In the genomic region with DNA sequence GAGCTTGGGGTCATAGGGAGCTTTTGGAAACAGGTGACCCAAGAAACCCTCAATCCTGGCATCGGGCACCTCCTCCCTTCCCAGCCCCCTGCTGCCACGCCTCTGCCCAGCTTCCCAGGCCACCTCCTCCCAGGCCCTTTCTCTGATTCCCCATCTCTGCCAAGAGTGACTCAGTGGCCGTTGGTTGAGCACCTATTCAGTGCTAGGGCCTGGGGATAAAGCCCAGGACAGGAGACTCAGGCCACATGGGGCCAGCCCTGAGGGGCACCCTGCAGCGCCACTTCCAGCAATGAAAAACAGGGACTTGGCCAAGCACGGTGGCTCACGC, we compare ENCODE assay signal across 17 cellular contexts.
DNase-seq lines count a peak whose midpoint lies in the region; ATAC-seq and TF ChIP-seq lines count a peak whose summit lies in the region.
"Had no signal": no experiment of that assay in that cellular context is flagged by ENCODE, and none has a peak within 500 bp of the region (broad histone marks: within the 10 kb centered on the region; RNA-seq: fewer than 3 reads in every experiment).

No MANE protein-coding gene starts in this region.

- no peak for ATAC-seq in HG02763 (IDR thresholded peaks at IDR 0.05; ENCODE audit: unreplicated experiment)
- no peak for ATAC-seq in GM21447 (IDR thresholded peaks at IDR 0.05; ENCODE audit: unreplicated experiment)
- ATAC-seq: activated CD8-positive, alpha-beta T cell treated with anti-CD3 and anti-CD28 coated beads for 36 hours; activated naive CD8-positive, alpha-beta T cell treated with anti-CD3 and anti-CD28 coated beads, Interleukin-2, amount 50 U/mL, for 24 hours had no signal

- H3K9ac ChIP-seq in duodenal mucosa (ENCODE audit: low read depth in 1 of 2, low read length in 2 of 2) (peak overlapping the region; percentile 15 to 19), subcutaneous abdominal adipose tissue (ENCODE audit: low read length in 5 of 5) (peak overlapping the region in 2 of 5 donors; percentile 8 to 35), neural progenitor cell (no peak overlapping the region)

- no peak for DNase-seq in stimulated activated CD8-positive, alpha-beta memory T cell treated with anti-CD3 and anti-CD28 coated beads, Interleukin-4, amount 100 ng/mL, for 48 hours
- DNase-seq in neural progenitor cell (ENCODE audit: low spot score) = no peak
- DNase-seq: activated CD8-positive, alpha-beta T cell treated with anti-CD3 and anti-CD28 coated beads for 36 hours; activated naive CD8-positive, alpha-beta T cell treated with anti-CD3 and anti-CD28 coated beads, Interleukin-2, amount 50 U/mL, for 24 hours; activated T-cell treated with anti-CD3 and anti-CD28 coated beads, Interleukin-2, amount 50 U/mL, for 48 hours; effector CD4-positive, alpha-beta T cell; head of caudate nucleus; NCI-H1092; NCI-H69 had no signal

- H3K36me3 Mint-ChIP-seq in IgD-negative memory B cell (peaks cover 5% of the 10 kb centered on the region), neural progenitor cell (peaks cover 14% of the 10 kb centered on the region)

- H3F3A ChIP-seq in neural progenitor cell (ENCODE audit: low read depth) = peaks cover 9% of the 10 kb centered on the region

- TF ChIP-seq CTCF in neural progenitor cell (IDR thresholded peaks at IDR 0.05) = no peak

- H3K4me2 ChIP-seq in neural progenitor cell = no peak overlapping the region

- H3K4me3 ChIP-seq in duodenal mucosa (ENCODE audit: low read depth in 1 of 2, low read length in 2 of 2) = no peak overlapping the region
- no peak overlapping the region for H3K4me3 ChIP-seq in muscle layer of duodenum (ENCODE audit: low read depth in 1 of 2, low read length in 2 of 2)
- H3K4me3 ChIP-seq in subcutaneous abdominal adipose tissue (ENCODE audit: low read depth in 1 of 5, low read length in 5 of 5) = no peak overlapping the region
- no peak overlapping the region for H3K4me3 ChIP-seq in neural progenitor cell

- H3K27me3 Mint-ChIP-seq in IgD-negative memory B cell (no peaks in the 10 kb centered on the region), neural progenitor cell (ENCODE audit: insufficient read depth, low read depth) (peaks cover 4% of the 10 kb centered on the region)
- H3K27me3 Mint-ChIP-seq: activated CD8-positive, alpha-beta T cell treated with anti-CD3 and anti-CD28 coated beads for 36 hours; activated naive CD8-positive, alpha-beta T cell treated with anti-CD3 and anti-CD28 coated beads, Interleukin-2, amount 50 U/mL, for 24 hours; stimulated activated naive CD8-positive, alpha-beta T cell treated with anti-CD3 and anti-CD28 coated beads, Interleukin-15, Interleukin-2, amounts not matched to agents 100 ng/mL and 50 ng/mL, for 24 hours had no signal

- H3K27ac ChIP-seq in duodenal mucosa (ENCODE audit: low read depth, low read length) (peak overlapping the region; percentile 17), muscle layer of duodenum (ENCODE audit: low read length) (peak overlapping the region; percentile 31), subcutaneous abdominal adipose tissue (ENCODE audit: low read depth, low read length) (peak overlapping the region; percentile 70), neural progenitor cell (no peak overlapping the region)

- H2AFZ ChIP-seq in neural progenitor cell (replicated peaks) = no peak overlapping the region

- no peaks in the 10 kb centered on the region for H3K27me3 ChIP-seq in duodenal mucosa (ENCODE audit: control insufficient read depth in 1 of 2, insufficient read depth in 2 of 2, low read length in 2 of 2)
- no peaks in the 10 kb centered on the region for H3K27me3 ChIP-seq in muscle layer of duodenum (ENCODE audit: low read depth, low read length)
- no peaks in the 10 kb centered on the region for H3K27me3 ChIP-seq in subcutaneous abdominal adipose tissue (ENCODE audit: control insufficient read depth in 5 of 5, insufficient read depth in 4 of 5, low read length in 5 of 5)
- H3K27me3 ChIP-seq in neural progenitor cell = no peaks in the 10 kb centered on the region

- peaks cover 14 to 19% of the 10 kb centered on the region in 2 donors for H3K36me3 ChIP-seq in duodenal mucosa (ENCODE audit: control insufficient read depth in 1 of 2, insufficient read depth in 2 of 2, low read length in 2 of 2)
- no peaks in the 10 kb centered on the region for H3K36me3 ChIP-seq in muscle layer of duodenum (ENCODE audit: control insufficient read depth in 1 of 2, insufficient read depth in 2 of 2, low read length in 2 of 2)
- H3K36me3 ChIP-seq in subcutaneous abdominal adipose tissue (ENCODE audit: control insufficient read depth in 5 of 5, insufficient read depth in 5 of 5, low read length in 5 of 5) = peaks cover 0 to 15% (median 7%) of the 10 kb centered on the region in 5 donors
- H3K36me3 ChIP-seq in neural progenitor cell = no peaks in the 10 kb centered on the region

- peaks cover 85% of the 10 kb centered on the region for H4K20me1 ChIP-seq in neural progenitor cell (ENCODE audit: low read depth)

- peaks cover 4 to 15% (median 14%) of the 10 kb centered on the region in 3 donors for H3K4me1 Mint-ChIP-seq in IgD-negative memory B cell
- H3K4me1 Mint-ChIP-seq in neural progenitor cell = peaks cover 35% of the 10 kb centered on the region

- H3K4me3 Mint-ChIP-seq in IgD-negative memory B cell (peak overlapping the region in 2 of 4 donors; percentile 43 to 77), neural progenitor cell (no peak overlapping the region)
- H3K4me3 Mint-ChIP-seq: activated CD8-positive, alpha-beta T cell treated with anti-CD3 and anti-CD28 coated beads for 36 hours; activated naive CD8-positive, alpha-beta T cell treated with anti-CD3 and anti-CD28 coated beads, Interleukin-2, amount 50 U/mL, for 24 hours; stimulated activated naive CD8-positive, alpha-beta T cell treated with anti-CD3 and anti-CD28 coated beads, Interleukin-15, Interleukin-2, amounts not matched to agents 100 ng/mL and 50 ng/mL, for 24 hours; T-helper 1 cell treated with Interleukin-12 subunit alpha and Interleukin-12 subunit beta and Interleukin-4 antibody, amounts not matched to agents 30 μg/mL and 1 μg/mL, for 36 hours had no signal

- H3K9me3 ChIP-seq in duodenal mucosa (ENCODE audit: control insufficient read depth in 1 of 2, low read length in 2 of 2) (no peaks in the 10 kb centered on the region), muscle layer of duodenum (ENCODE audit: control insufficient read depth in 1 of 2, low read length in 2 of 2) (no peaks in the 10 kb centered on the region), subcutaneous abdominal adipose tissue (ENCODE audit: control insufficient read depth in 5 of 5, low read length in 5 of 5) (no peaks in the 10 kb centered on the region), neural progenitor cell (ENCODE audit: low read depth) (no peaks in the 10 kb centered on the region)

- H3K9me3 Mint-ChIP-seq in IgD-negative memory B cell (no peaks in the 10 kb centered on the region), neural progenitor cell (no peaks in the 10 kb centered on the region)
- H3K9me3 Mint-ChIP-seq: activated CD8-positive, alpha-beta T cell treated with anti-CD3 and anti-CD28 coated beads for 36 hours; activated naive CD8-positive, alpha-beta T cell treated with anti-CD3 and anti-CD28 coated beads, Interleukin-2, amount 50 U/mL, for 24 hours; stimulated activated naive CD8-positive, alpha-beta T cell treated with anti-CD3 and anti-CD28 coated beads, Interleukin-15, Interleukin-2, amounts not matched to agents 100 ng/mL and 50 ng/mL, for 24 hours; T-helper 1 cell treated with Interleukin-12 subunit alpha and Interleukin-12 subunit beta and Interleukin-4 antibody, amounts not matched to agents 30 μg/mL and 1 μg/mL, for 36 hours had no signal

- H3K4me1 ChIP-seq in duodenal mucosa (ENCODE audit: control insufficient read depth in 1 of 2, insufficient read depth in 2 of 2, low read length in 2 of 2) (peaks cover 77 to 92% of the 10 kb centered on the region in 2 donors), muscle layer of duodenum (ENCODE audit: control insufficient read depth in 1 of 2, insufficient read depth in 2 of 2, low read length in 2 of 2) (peaks cover 12 to 82% of the 10 kb centered on the region in 2 donors), subcutaneous abdominal adipose tissue (ENCODE audit: control insufficient read depth in 5 of 5, insufficient read depth in 5 of 5, low read length in 5 of 5) (peaks cover 7 to 98% (median 73%) of the 10 kb centered on the region in 5 donors), neural progenitor cell (peaks cover 22% of the 10 kb centered on the region)

- H3K27ac Mint-ChIP-seq in IgD-negative memory B cell (peak overlapping the region in 2 of 3 donors; percentile 23 to 35), neural progenitor cell (no peak overlapping the region)
- H3K27ac Mint-ChIP-seq: activated CD8-positive, alpha-beta T cell treated with anti-CD3 and anti-CD28 coated beads for 36 hours; activated naive CD8-positive, alpha-beta T cell treated with anti-CD3 and anti-CD28 coated beads, Interleukin-2, amount 50 U/mL, for 24 hours; stimulated activated naive CD8-positive, alpha-beta T cell treated with anti-CD3 and anti-CD28 coated beads, Interleukin-15, Interleukin-2, amounts not matched to agents 100 ng/mL and 50 ng/mL, for 24 hours; T-helper 1 cell treated with Interleukin-12 subunit alpha and Interleukin-12 subunit beta and Interleukin-4 antibody, amounts not matched to agents 30 μg/mL and 1 μg/mL, for 36 hours had no signal

- H3K79me2 ChIP-seq in neural progenitor cell (ENCODE audit: low read depth) = peaks cover 20% of the 10 kb centered on the region
